Comparison of ENCODE assay signal across 27 cellular contexts in genomic region chr11:73356979-73357739, GRCh38. TPM values are rescaled to one million over a fixed set of nuclear protein-coding genes. Genes with fewer than 3 reads are reported as not detected.
"Had no signal": no experiment of that assay in that cellular context is flagged by ENCODE, and none has a peak within 500 bp of the region (broad histone marks: within the 10 kb centered on the region; RNA-seq: fewer than 3 reads in every experiment).

No MANE protein-coding gene starts in this region.

- ATAC-seq: activated T-cell treated with anti-CD3 and anti-CD28 coated beads, Interleukin-2, amount 50 U/mL, for 4 hours; heart right ventricle; left lobe of liver; lower lobe of right lung; mucosa of descending colon; T-cell; upper lobe of right lung had no signal

- H3K27me3 ChIP-seq: cardiac muscle cell, heart right ventricle, sigmoid colon, upper lobe of right lung had no signal

- H3K4me1 ChIP-seq: lower lobe of right lung, upper lobe of right lung had no signal

- H3K36me3 Mint-ChIP-seq: activated naive CD8-positive, alpha-beta T cell; immature natural killer cell; T-cell had no signal

- H3K27ac Mint-ChIP-seq: activated naive CD8-positive, alpha-beta T cell; activated T-helper 2 cell treated with anti-CD3 and anti-CD28 coated beads, Interferon-gamma antibody, Interleukin-2, Interleukin-4, amounts not matched to agents 10 μg/mL and 5 μg/mL and 100 μg/mL, durations not matched to agents 14 hours and 24 hours and 36 hours; dendritic cell treated with granulocyte-macrophage colony-stimulating factor and Interleukin-4, amounts not matched to agents 40 ng/mL and 50 ng/mL, for 4 days; immature natural killer cell; T-cell had no signal

- H3K27me3 Mint-ChIP-seq: activated naive CD8-positive, alpha-beta T cell; dendritic cell treated with granulocyte-macrophage colony-stimulating factor and Interleukin-4, amounts not matched to agents 40 ng/mL and 50 ng/mL, for 4 days; T-cell had no signal

- H3K9me3 Mint-ChIP-seq: activated T-cell treated with anti-CD3 and anti-CD28 coated beads, Interleukin-2, amount 50 U/mL, for 4 hours; activated T-helper 2 cell treated with anti-CD3 and anti-CD28 coated beads, Interferon-gamma antibody, Interleukin-2, Interleukin-4, amounts not matched to agents 10 μg/mL and 5 μg/mL and 100 μg/mL, durations not matched to agents 14 hours and 24 hours and 36 hours; dendritic cell treated with granulocyte-macrophage colony-stimulating factor and Interleukin-4, amounts not matched to agents 40 ng/mL and 50 ng/mL, for 4 days; immature natural killer cell; nephron progenitor cell; T-cell had no signal

- H3K9me3 ChIP-seq: heart right ventricle, lower lobe of right lung, mucosa of descending colon, sigmoid colon, upper lobe of right lung had no signal

- H3K4me1 Mint-ChIP-seq: immature natural killer cell, T-cell had no signal

- H3K27ac ChIP-seq: cardiac muscle cell, lower lobe of right lung, sigmoid colon, upper lobe of right lung, WERI-Rb-1 had no signal

- FAIRE-seq: endometrium, TTC549 had no signal

- H3K4me3 Mint-ChIP-seq: activated naive CD8-positive, alpha-beta T cell; activated T-cell treated with anti-CD3 and anti-CD28 coated beads, Interleukin-2, amount 50 U/mL, for 4 hours; dendritic cell treated with granulocyte-macrophage colony-stimulating factor and Interleukin-4, amounts not matched to agents 40 ng/mL and 50 ng/mL, for 4 days; immature natural killer cell; nephron progenitor cell; T-cell had no signal

- H3K4me3 ChIP-seq: cardiac muscle cell, heart right ventricle, lower lobe of right lung, mucosa of descending colon, sigmoid colon, upper lobe of right lung had no signal

- DNase-seq: activated CD4-positive, alpha-beta T cell treated with anti-CD3 and anti-CD28 coated beads for 1 hour; activated CD8-positive, alpha-beta memory T cell treated with anti-CD3 and anti-CD28 coated beads, Interleukin-2, amount 50 U/mL, for 48 hours; activated naive CD4-positive, alpha-beta T cell; activated T-cell treated with anti-CD3 and anti-CD28 coated beads, Interleukin-2, amount 50 U/mL, for 4 hours; amniotic stem cell; effector CD4-positive, alpha-beta T cell; foreskin fibroblast; heart right ventricle; immature natural killer cell; lower lobe of right lung; mesendoderm; mucosa of descending colon; nephron progenitor cell; sigmoid colon; stimulated activated CD4-positive, alpha-beta T cell treated with anti-CD3 and anti-CD28 coated beads, Interleukin-2, amount 100 ng/mL, for 48 hours; stimulated activated CD8-positive, alpha-beta memory T cell treated with anti-CD3 and anti-CD28 coated beads, Interleukin-4, amount 100 ng/mL, for 48 hours; stimulated activated naive CD4-positive, alpha-beta T cell treated with Interleukin-2 at 50 U/mL for 16 hours; T-cell; upper lobe of right lung; WERI-Rb-1 had no signal

RNA-seq across cellular contexts. Expression of gene ARHGEF17, which starts 49.1 kb away (rescaled TPM):
- polyA plus RNA-seq: immature natural killer cell had no signal
